28 cellular contexts compared by ENCODE assay signal in genomic region chr3:171385086-171385485, GRCh38.
DNase-seq lines count a peak whose midpoint lies in the region; ATAC-seq and TF ChIP-seq lines count a peak whose summit lies in the region.
"Had no signal": no experiment of that assay in that cellular context is flagged by ENCODE, and none has a peak within 500 bp of the region (broad histone marks: within the 10 kb centered on the region; RNA-seq: fewer than 3 reads in every experiment).

No MANE protein-coding gene starts in this region.

- H3K9me3 ChIP-seq in T-helper 17 cell (ENCODE audit: control insufficient read depth, low read length, poor library complexity, severe bottlenecking) (no peaks in the 10 kb centered on the region), endodermal cell (ENCODE audit: control insufficient read depth, low read length) (no peaks in the 10 kb centered on the region), heart right ventricle (no peaks in the 10 kb centered on the region)
- H3K9me3 ChIP-seq: ascending aorta, psoas muscle, tibial nerve had no signal

- TF ChIP-seq CTCF in GM23338 (conservative IDR thresholded peaks at IDR 0.05; ENCODE audit: low read depth in 2 of 2) (no peak), endodermal cell (conservative IDR thresholded peaks at IDR 0.05) (no peak), nephron progenitor cell (IDR thresholded peaks at IDR 0.05) (no peak), heart right ventricle (IDR thresholded peaks at IDR 0.05) (no peak)

- peak overlapping the region; percentile 53 for H3K27ac Mint-ChIP-seq in GM23338
- H3K27ac Mint-ChIP-seq in T-helper 17 cell: peak overlapping the region; percentile 12
- peak overlapping the region; percentile 4 for H3K27ac Mint-ChIP-seq in endodermal cell
- H3K27ac Mint-ChIP-seq in nephron progenitor cell: peak overlapping the region; percentile 6
- H3K27ac Mint-ChIP-seq: activated CD8-positive, alpha-beta T cell treated with anti-CD3 and anti-CD28 coated beads, Interleukin-2, amount 10 ng/mL, durations not matched to agents 7 days and 5 days; memory B cell had no signal

- intact Hi-C loops in heart right ventricle (cut with DNase I): loop anchor here in 1 of 10 donors (10.0 kb wide), 1 partner anchor 200 kb away; no protein-coding TSS in a partner anchor

- H4K20me1 ChIP-seq in GM23338 (replicated peaks; ENCODE audit: insufficient read depth): 0 out of 2 replicates have a peak, but pooled peaks cover 5% of the 10 kb centered on the region

- H3K4me3 ChIP-seq in GM23338 (no peak overlapping the region), endodermal cell (ENCODE audit: low read length) (no peak overlapping the region), heart right ventricle (no peak overlapping the region)
- H3K4me3 ChIP-seq: ascending aorta, psoas muscle, tibial nerve had no signal

- peak; percentile 47 for DNase-seq in GM23338 (ENCODE audit: low spot score)
- DNase-seq in T-helper 17 cell: no peak
- DNase-seq in endodermal cell: no peak
- DNase-seq in nephron progenitor cell: no peak
- no peak for DNase-seq in activated CD8-positive, alpha-beta memory T cell treated with anti-CD3 and anti-CD28 coated beads, Interleukin-2, amount 50 U/mL, for 48 hours
- no peak for DNase-seq in heart right ventricle
- DNase-seq in HEK293T (ENCODE audit: extremely low spot score): no peak
- DNase-seq: ACHN; activated CD4-positive, CD25-positive, alpha-beta regulatory T cell treated with anti-CD3 and anti-CD28 coated beads, Interleukin-2, amount 50 U/mL, for 72 hours; activated CD8-positive, alpha-beta T cell treated with anti-CD3 and anti-CD28 coated beads, Interleukin-2, amount 10 ng/mL, durations not matched to agents 7 days and 5 days; activated effector memory CD4-positive, alpha-beta T cell treated with Interleukin-2 at 50 U/mL for 16 hours; caudate nucleus; COR-L47; cortex of kidney; KBM-7; NCI-H1092; NCI-H1694; NCI-H446; NCI-H774; psoas muscle; Right ventricle myocardium superior; stimulated activated CD8-positive, alpha-beta memory T cell treated with anti-CD3 and anti-CD28 coated beads, Interleukin-4, amount 100 ng/mL, for 48 hours had no signal

- WGBS in endodermal cell (ENCODE audit: insufficient coverage in 1 of 2, insufficient read length in 1 of 2), 2 experiments: 55% methylated on average over 5 of the region's 5 CpGs; no CpG with 5 or more reads in 1 of the 2 experiments
- WGBS in heart right ventricle, 2 donors: 77 to 80% methylated on average over 5 of the region's 5 CpGs

- H3K4me3 Mint-ChIP-seq in GM23338 (no peak overlapping the region), T-helper 17 cell (no peak overlapping the region), endodermal cell (no peak overlapping the region), nephron progenitor cell (no peak overlapping the region)
- H3K4me3 Mint-ChIP-seq: activated CD8-positive, alpha-beta T cell treated with anti-CD3 and anti-CD28 coated beads, Interleukin-2, amount 10 ng/mL, durations not matched to agents 7 days and 5 days; memory B cell had no signal

- POLR2A ChIA-PET in HEK293T (lab: Yijun Ruan, JAX): no interaction called here

- H3K9me2 ChIP-seq in GM23338 (ENCODE audit: insufficient read depth): 0 out of 2 replicates have a peak, but pooled peaks cover 2% of the 10 kb centered on the region

- peaks cover 4% of the 10 kb centered on the region for H3K27me3 Mint-ChIP-seq in GM23338 (ENCODE audit: insufficient read depth, low read depth, poor library complexity)
- no peaks in the 10 kb centered on the region for H3K27me3 Mint-ChIP-seq in T-helper 17 cell
- H3K27me3 Mint-ChIP-seq in endodermal cell (ENCODE audit: insufficient read depth): peaks cover 9% of the 10 kb centered on the region
- no peaks in the 10 kb centered on the region for H3K27me3 Mint-ChIP-seq in nephron progenitor cell (ENCODE audit: low read depth, poor library complexity)

- CTCF ChIA-PET in HEK293T (lab: Yijun Ruan, JAX): no interaction called here

- 0 out of 2 replicates have a peak, but pooled peaks cover 3% of the 10 kb centered on the region for H3F3A ChIP-seq in GM23338 (replicated peaks; ENCODE audit: low read depth)

- H3K27ac ChIP-seq in GM23338 (ENCODE audit: low read depth) (peak overlapping the region; percentile 1; the same call in 1 of the 2 replicates), endodermal cell (ENCODE audit: low read depth, low read length) (no peak overlapping the region), heart right ventricle (no peak overlapping the region)
- H3K27ac ChIP-seq: ascending aorta, psoas muscle, tibial nerve had no signal

- peak; percentile 69 for ATAC-seq in GM23338
- no peak for ATAC-seq in T-helper 17 cell
- no peak for ATAC-seq in heart right ventricle
- no peak for ATAC-seq in HG03378 (IDR thresholded peaks at IDR 0.05; ENCODE audit: unreplicated experiment)
- ATAC-seq: activated CD8-positive, alpha-beta T cell treated with anti-CD3 and anti-CD28 coated beads, Interleukin-2, amount 10 ng/mL, durations not matched to agents 7 days and 5 days; Panc1; psoas muscle; sciatic nerve had no signal

- H3K4me2 ChIP-seq in GM23338: peak overlapping the region; percentile 30

- H3K9me3 Mint-ChIP-seq in GM23338: no peaks in the 10 kb centered on the region
- H3K9me3 Mint-ChIP-seq in endodermal cell: no peaks in the 10 kb centered on the region
- peaks cover 3% of the 10 kb centered on the region for H3K9me3 Mint-ChIP-seq in nephron progenitor cell
- H3K9me3 Mint-ChIP-seq: memory B cell had no signal

- no peak overlapping the region for H3K9ac ChIP-seq in endodermal cell (ENCODE audit: extremely low read depth, low read length, poor library complexity, severe bottlenecking)

- H3K27me3 ChIP-seq in GM23338 (ENCODE audit: insufficient read depth): no peaks in the 10 kb centered on the region
- no peaks in the 10 kb centered on the region for H3K27me3 ChIP-seq in endodermal cell (ENCODE audit: control insufficient read depth, insufficient read depth, low read length, poor library complexity, severe bottlenecking)
- H3K27me3 ChIP-seq in heart right ventricle: no peaks in the 10 kb centered on the region
- H3K27me3 ChIP-seq: ascending aorta, tibial nerve had no signal

- peaks cover 76% of the 10 kb centered on the region for H3K79me2 ChIP-seq in GM23338 (replicated peaks; ENCODE audit: insufficient read depth)

- peaks cover 75% of the 10 kb centered on the region for H3K4me1 Mint-ChIP-seq in GM23338
- H3K4me1 Mint-ChIP-seq in T-helper 17 cell: peaks cover 53% of the 10 kb centered on the region
- H3K4me1 Mint-ChIP-seq in endodermal cell: peaks cover 51% of the 10 kb centered on the region
- H3K4me1 Mint-ChIP-seq in nephron progenitor cell: peaks cover 17% of the 10 kb centered on the region

- no peak overlapping the region for H2AFZ ChIP-seq in GM23338

- H3K36me3 Mint-ChIP-seq in GM23338 (ENCODE audit: low read depth) (no peaks in the 10 kb centered on the region; the same call in 2 of the 3 replicates), T-helper 17 cell (ENCODE audit: low read depth) (no peaks in the 10 kb centered on the region), endodermal cell (ENCODE audit: low read depth) (no peaks in the 10 kb centered on the region), nephron progenitor cell (ENCODE audit: low read depth) (no peaks in the 10 kb centered on the region)
- H3K36me3 Mint-ChIP-seq: memory B cell had no signal

- H3K4me1 ChIP-seq in GM23338 (ENCODE audit: insufficient read depth): peaks cover 46% of the 10 kb centered on the region
- peaks cover 12% of the 10 kb centered on the region for H3K4me1 ChIP-seq in endodermal cell (ENCODE audit: control insufficient read depth, insufficient read depth, low read length)
- peaks cover 0 to 55% (median 17%) of the 10 kb centered on the region in 9 donors for H3K4me1 ChIP-seq in heart right ventricle

- H3K36me3 ChIP-seq in GM23338 (ENCODE audit: insufficient read depth) (no peaks in the 10 kb centered on the region), endodermal cell (ENCODE audit: control insufficient read depth, insufficient read depth, low read length) (no peaks in the 10 kb centered on the region), heart right ventricle (no peaks in the 10 kb centered on the region)
- H3K36me3 ChIP-seq: ascending aorta, tibial nerve had no signal

TF ChIP-seq in HEK293T, 16 proteins besides CTCF, POLR2A, EP300 and RAD21:
- TF ChIP-seq ZNF384 (IDR thresholded peaks at IDR 0.05): no peak
- no peak for TF ChIP-seq SUZ12 (IDR thresholded peaks at IDR 0.05)
- no peak for TF ChIP-seq CTBP1 (IDR thresholded peaks at IDR 0.05; ENCODE audit: borderline replicate concordance)
- TF ChIP-seq TARDBP (IDR thresholded peaks at IDR 0.05): no peak
- no peak for TF ChIP-seq FOXM1 (IDR thresholded peaks at IDR 0.05; ENCODE audit: borderline replicate concordance)
- no peak for TF ChIP-seq NFRKB (IDR thresholded peaks at IDR 0.05)
- no peak for TF ChIP-seq ARNT (IDR thresholded peaks at IDR 0.05)
- TF ChIP-seq BHLHE40 (IDR thresholded peaks at IDR 0.05; ENCODE audit: borderline replicate concordance): no peak
- no peak for TF ChIP-seq FOXK2 (IDR thresholded peaks at IDR 0.05)
- TF ChIP-seq FOXA1 (IDR thresholded peaks at IDR 0.05): no peak
- TF ChIP-seq SP1 (IDR thresholded peaks at IDR 0.05): no peak
- TF ChIP-seq HDGF (IDR thresholded peaks at IDR 0.05; ENCODE audit: borderline replicate concordance): no peak
- no peak for TF ChIP-seq ELF4 (IDR thresholded peaks at IDR 0.05)
- TF ChIP-seq L3MBTL2 (conservative IDR thresholded peaks at IDR 0.05): no peak
- no peak for TF ChIP-seq PKNOX1 (IDR thresholded peaks at IDR 0.05)
- TF ChIP-seq LEF1 (IDR thresholded peaks at IDR 0.05; ENCODE audit: borderline replicate concordance): no peak
